1 cellular context compared by ENCODE assay signal in the genomic region with DNA sequence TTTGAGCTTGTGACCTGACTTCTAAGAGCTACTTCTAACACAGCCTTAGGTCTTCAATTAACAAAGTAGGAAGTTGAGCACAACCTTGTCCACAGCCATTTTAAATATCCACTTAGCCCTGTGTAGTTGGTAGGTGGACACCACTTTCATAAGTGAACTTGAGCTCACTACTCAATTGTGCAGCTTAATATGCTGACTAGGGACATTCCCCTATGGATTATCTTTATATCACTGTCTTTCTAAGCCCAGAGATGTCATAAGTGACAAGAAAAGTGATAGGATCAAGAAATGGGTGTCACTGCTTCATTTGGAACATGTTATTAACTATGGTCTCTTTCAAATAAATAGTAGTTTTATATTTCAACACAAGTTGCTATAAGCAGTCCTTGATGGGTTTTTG.
TF ChIP-seq lines count a peak whose summit lies in the region.

No MANE protein-coding gene starts in this region.

TF ChIP-seq in SK-N-SH treated with all-trans-retinoic acid at 6 μM for 48 hours, 23 proteins besides CTCF, POLR2A, EP300 and RAD21 (continued from another document):
- TF ChIP-seq, protein P1, sequence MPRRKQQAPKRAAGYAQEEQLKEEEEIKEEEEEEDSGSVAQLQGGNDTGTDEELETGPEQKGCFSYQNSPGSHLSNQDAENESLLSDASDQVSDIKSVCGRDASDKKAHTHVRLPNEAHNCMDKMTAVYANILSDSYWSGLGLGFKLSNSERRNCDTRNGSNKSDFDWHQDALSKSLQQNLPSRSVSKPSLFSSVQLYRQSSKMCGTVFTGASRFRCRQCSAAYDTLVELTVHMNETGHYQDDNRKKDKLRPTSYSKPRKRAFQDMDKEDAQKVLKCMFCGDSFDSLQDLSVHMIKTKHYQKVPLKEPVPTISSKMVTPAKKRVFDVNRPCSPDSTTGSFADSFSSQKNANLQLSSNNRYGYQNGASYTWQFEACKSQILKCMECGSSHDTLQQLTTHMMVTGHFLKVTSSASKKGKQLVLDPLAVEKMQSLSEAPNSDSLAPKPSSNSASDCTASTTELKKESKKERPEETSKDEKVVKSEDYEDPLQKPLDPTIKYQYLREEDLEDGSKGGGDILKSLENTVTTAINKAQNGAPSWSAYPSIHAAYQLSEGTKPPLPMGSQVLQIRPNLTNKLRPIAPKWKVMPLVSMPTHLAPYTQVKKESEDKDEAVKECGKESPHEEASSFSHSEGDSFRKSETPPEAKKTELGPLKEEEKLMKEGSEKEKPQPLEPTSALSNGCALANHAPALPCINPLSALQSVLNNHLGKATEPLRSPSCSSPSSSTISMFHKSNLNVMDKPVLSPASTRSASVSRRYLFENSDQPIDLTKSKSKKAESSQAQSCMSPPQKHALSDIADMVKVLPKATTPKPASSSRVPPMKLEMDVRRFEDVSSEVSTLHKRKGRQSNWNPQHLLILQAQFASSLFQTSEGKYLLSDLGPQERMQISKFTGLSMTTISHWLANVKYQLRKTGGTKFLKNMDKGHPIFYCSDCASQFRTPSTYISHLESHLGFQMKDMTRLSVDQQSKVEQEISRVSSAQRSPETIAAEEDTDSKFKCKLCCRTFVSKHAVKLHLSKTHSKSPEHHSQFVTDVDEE (CRISPR knock-in tag; IDR thresholded peaks at IDR 0.05), result no peak
- TF ChIP-seq CSDC2 (CRISPR knock-in tag; IDR thresholded peaks at IDR 0.05) (no peak), ZFP30 (CRISPR knock-in tag; IDR thresholded peaks at IDR 0.05) (no peak), ZFP3 (CRISPR knock-in tag; IDR thresholded peaks at IDR 0.05) (no peak), PPARA (CRISPR knock-in tag; IDR thresholded peaks at IDR 0.05; ENCODE audit: borderline replicate concordance) (no peak), GLIS3 (CRISPR knock-in tag; IDR thresholded peaks at IDR 0.05) (no peak), ISL1 (CRISPR knock-in tag; IDR thresholded peaks at IDR 0.05) (no peak), ESRRG (CRISPR knock-in tag; IDR thresholded peaks at IDR 0.05) (no peak), OSR1 (CRISPR knock-in tag; IDR thresholded peaks at IDR 0.05) (no peak)
- TF ChIP-seq, protein P2, sequence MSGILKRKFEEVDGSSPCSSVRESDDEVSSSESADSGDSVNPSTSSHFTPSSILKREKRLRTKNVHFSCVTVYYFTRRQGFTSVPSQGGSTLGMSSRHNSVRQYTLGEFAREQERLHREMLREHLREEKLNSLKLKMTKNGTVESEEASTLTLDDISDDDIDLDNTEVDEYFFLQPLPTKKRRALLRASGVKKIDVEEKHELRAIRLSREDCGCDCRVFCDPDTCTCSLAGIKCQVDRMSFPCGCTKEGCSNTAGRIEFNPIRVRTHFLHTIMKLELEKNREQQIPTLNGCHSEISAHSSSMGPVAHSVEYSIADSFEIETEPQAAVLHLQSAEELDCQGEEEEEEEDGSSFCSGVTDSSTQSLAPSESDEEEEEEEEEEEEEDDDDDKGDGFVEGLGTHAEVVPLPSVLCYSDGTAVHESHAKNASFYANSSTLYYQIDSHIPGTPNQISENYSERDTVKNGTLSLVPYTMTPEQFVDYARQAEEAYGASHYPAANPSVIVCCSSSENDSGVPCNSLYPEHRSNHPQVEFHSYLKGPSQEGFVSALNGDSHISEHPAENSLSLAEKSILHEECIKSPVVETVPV (CRISPR knock-in tag; IDR thresholded peaks at IDR 0.05), result no peak
